Comparison of ENCODE assay signal across 23 cellular contexts in genomic region chr14:54762296-54762695, GRCh38.
DNase-seq lines count a peak whose midpoint lies in the region; ATAC-seq lines count a peak whose summit lies in the region.
"Had no signal": no experiment of that assay in that cellular context is flagged by ENCODE, and none has a peak within 500 bp of the region (broad histone marks: within the 10 kb centered on the region; RNA-seq: fewer than 3 reads in every experiment).

No MANE protein-coding gene starts in this region.

- no peaks in the 10 kb centered on the region for H3K27me3 ChIP-seq in BLaER1 treated with 17β-estradiol and CSF1 and Interleukin-3, amounts not matched to agents 10 nM and 100 nM
- H3K27me3 ChIP-seq: SJCRH30, tibial artery had no signal

- H3K27ac ChIP-seq in BLaER1 treated with 17β-estradiol and CSF1 and Interleukin-3, amounts not matched to agents 10 nM and 100 nM: peak overlapping the region in 1 of 11 experiments; percentile 28; a peak in 1 of 22 replicates
- H3K27ac ChIP-seq: PC-9, SJCRH30, VCaP had no signal

- peaks cover 0 to 12% (median 0%) of the 10 kb centered on the region in 11 experiments; a peak in 3 of 22 replicates for H4K20me1 ChIP-seq in BLaER1 treated with 17β-estradiol and CSF1 and Interleukin-3, amounts not matched to agents 10 nM and 100 nM

- H3K9ac ChIP-seq in BLaER1 treated with 17β-estradiol and CSF1 and Interleukin-3, amounts not matched to agents 10 nM and 100 nM: no peak overlapping the region

- H3K9me3 ChIP-seq in BLaER1 treated with 17β-estradiol and CSF1 and Interleukin-3, amounts not matched to agents 10 nM and 100 nM (replicated peaks in 1 of 11): no peaks in the 10 kb centered on the region
- H3K9me3 ChIP-seq: SJCRH30, tibial artery had no signal

- H3K4me1 ChIP-seq in BLaER1 treated with 17β-estradiol and CSF1 and Interleukin-3, amounts not matched to agents 10 nM and 100 nM: peaks cover 24 to 39% (median 29%) of the 10 kb centered on the region in 10 experiments
- H3K4me1 ChIP-seq: SJCRH30 had no signal

- ATAC-seq in GM18520 (IDR thresholded peaks at IDR 0.05; ENCODE audit: unreplicated experiment) (no peak), HG03354 (IDR thresholded peaks at IDR 0.05; ENCODE audit: poor library complexity, severe bottlenecking, unreplicated experiment) (no peak)
- ATAC-seq: GM12878; GM23338; naive thymus-derived CD8-positive, alpha-beta T cell had no signal

- peak; percentile 27 for DNase-seq in RPMI7951 (ENCODE audit: low read depth)
- peak; percentile 59 for DNase-seq in dermis blood vessel endothelial cell
- peak; percentile 18 for DNase-seq in non-pigmented ciliary epithelial cell (ENCODE audit: low read depth)
- no peak for DNase-seq in cerebellar nuclear complex (lab: John Stamatoyannopoulos, UW)
- no peak for DNase-seq in activated T-cell treated with anti-CD3 and anti-CD28 coated beads for 4 hours
- DNase-seq: activated CD4-positive, alpha-beta T cell treated with anti-CD3 and anti-CD28 coated beads, Interleukin-2, amount 50 U/mL, for 4 hours; aorta; CD4-positive, alpha-beta T cell; naive thymus-derived CD8-positive, alpha-beta T cell; NCI-H1694 treated with DMSO at 0.1 percent for 48 hours; NCI-H345; PC-9; SJCRH30; stimulated activated CD4-positive, alpha-beta T cell treated with anti-CD3 and anti-CD28 coated beads, Interleukin-2, amount 100 ng/mL, for 24 hours; stimulated activated naive B cell treated with anti-CD40 and anti-IgM and Interleukin-4, amounts not matched to agents 10 μg/mL and 1 μg/mL and 100 μg/mL, for 72 hours; tibial artery had no signal

- H3K4me3 ChIP-seq in BLaER1 treated with 17β-estradiol and CSF1 and Interleukin-3, amounts not matched to agents 10 nM and 100 nM: no peak overlapping the region
- H3K4me3 ChIP-seq: coronary artery, GM12878, GM23338, PC-9, SJCRH30, tibial artery had no signal

- H3K36me3 ChIP-seq in BLaER1 treated with 17β-estradiol and CSF1 and Interleukin-3, amounts not matched to agents 10 nM and 100 nM: peaks cover 8 to 91% (median 76%) of the 10 kb centered on the region in 11 experiments; a peak in 18 of 22 replicates
- H3K36me3 ChIP-seq: SJCRH30 had no signal

- H3K4me2 ChIP-seq in BLaER1 treated with 17β-estradiol and CSF1 and Interleukin-3, amounts not matched to agents 10 nM and 100 nM: peak overlapping the region in 10 of 11 experiments; percentile 36 to 68 (median 58); a peak in 20 of 22 replicates
- H3K4me2 ChIP-seq: GM23338, PC-9 had no signal

Comparison
In these comparisons a context has a peak if more than half of its experiments do, and no peak if none do; other contexts are left out.
1. DNase-seq: peak in RPMI7951 (single experiment), dermis blood vessel endothelial cell (single experiment) and non-pigmented ciliary epithelial cell (single experiment); none in cerebellar nuclear complex (0 of 2) and activated T-cell treated with anti-CD3 and anti-CD28 coated beads for 4 hours (single experiment).